ENCODE assay signal across 9 cellular contexts in genomic region chr9:96875460-96876142, GRCh38. TPM values are rescaled to one million over a fixed set of nuclear protein-coding genes. Genes with fewer than 3 reads are reported as not detected.
DNase-seq lines count a peak whose midpoint lies in the region; ATAC-seq and TF ChIP-seq lines count a peak whose summit lies in the region.
"Had no signal": no experiment of that assay in that cellular context is flagged by ENCODE, and none has a peak within 500 bp of the region (broad histone marks: within the 10 kb centered on the region; RNA-seq: fewer than 3 reads in every experiment).

No MANE protein-coding gene starts in this region.

- peak overlapping the region; percentile 87 for H3K27ac Mint-ChIP-seq in activated CD4-positive, alpha-beta T cell treated with anti-CD3 and anti-CD28 coated beads for 36 hours

- H3K36me3 Mint-ChIP-seq in activated CD4-positive, alpha-beta T cell treated with anti-CD3 and anti-CD28 coated beads for 36 hours (ENCODE audit: low read depth): no peaks in the 10 kb centered on the region

- TF ChIP-seq CTCF in spleen (IDR thresholded peaks at IDR 0.05 in 8 of 11, conservative IDR thresholded peaks at IDR 0.05 in 3 of 11): no peak

- peaks cover 9 to 33% (median 17%) of the 10 kb centered on the region in 6 donors for H3K4me1 ChIP-seq in spleen

- H3K4me3 ChIP-seq in spleen: peak overlapping the region; percentile 27 to 66 (median 38)

- H3K27ac ChIP-seq in spleen: peak overlapping the region in 4 of 8 donors; percentile 42 to 74 (median 54)

- no peaks in the 10 kb centered on the region for H3K36me3 ChIP-seq in spleen

- intact Hi-C loops in activated CD4-positive, alpha-beta T cell treated with anti-CD3 and anti-CD28 coated beads for 36 hours (cut with DNase I, micrococcal nuclease): loop anchor here (1.0 to 10.0 kb wide), 4 partner anchors 17 to 362 kb away; partner anchors contain the start of genes CTSV (in 1 of the 2) and ZNF782 (in 1 of the 2)
- intact Hi-C loops in spleen (cut with DNase I; ENCODE audit: low total_unique reads): no loop called here

- TF ChIP-seq POLR2A in spleen (IDR thresholded peaks at IDR 0.05): no peak

- peak; percentile 67 for ATAC-seq in activated CD4-positive, alpha-beta T cell treated with anti-CD3 and anti-CD28 coated beads for 36 hours
- peak; percentile 51 for ATAC-seq in HG02759 (IDR thresholded peaks at IDR 0.05; ENCODE audit: unreplicated experiment)

- peaks cover 44% of the 10 kb centered on the region for H3K27me3 Mint-ChIP-seq in activated CD4-positive, alpha-beta T cell treated with anti-CD3 and anti-CD28 coated beads for 36 hours

- peaks cover 6 to 55% (median 37%) of the 10 kb centered on the region in 7 donors for H3K27me3 ChIP-seq in spleen (replicated peaks in 1 of 7)

- CTCF ChIA-PET in activated CD4-positive, alpha-beta T cell treated with anti-CD3 and anti-CD28 coated beads for 36 hours (lab: Charles Lee): interaction anchor here (0.8 to 7.9 kb wide), 3 partner anchors 9 to 22 kb away, joined by 3 to 69 read pairs (median 3); no protein-coding TSS in a partner anchor

- POLR2A ChIA-PET in activated CD4-positive, alpha-beta T cell treated with anti-CD3 and anti-CD28 coated beads for 36 hours (lab: Charles Lee): no interaction called here

- peak; percentile 73 for DNase-seq in activated CD4-positive, alpha-beta T cell treated with anti-CD3 and anti-CD28 coated beads for 36 hours
- DNase-seq in activated CD4-positive, alpha-beta T cell treated with anti-CD3 and anti-CD28 coated beads for 1 hour: no peak
- DNase-seq in NCI-H1436 treated with DMSO at 0.1 percent for 48 hours (lab: John Stamatoyannopoulos, UW): peak; percentile 80
- DNase-seq in SW 1271 (lab: John Stamatoyannopoulos, UW): peak; percentile 86 to 95
- peak; percentile 80 for DNase-seq in cerebellum (ENCODE audit: low spot score)
- DNase-seq in islet precursor cell: peak; percentile 96
- peak; percentile 79 for DNase-seq in spleen

- peak overlapping the region; percentile 76 for H3K4me3 Mint-ChIP-seq in activated CD4-positive, alpha-beta T cell treated with anti-CD3 and anti-CD28 coated beads for 36 hours

- peaks cover 3% of the 10 kb centered on the region for H3K9me3 Mint-ChIP-seq in activated CD4-positive, alpha-beta T cell treated with anti-CD3 and anti-CD28 coated beads for 36 hours (ENCODE audit: low read depth)

- H3K9me3 ChIP-seq in spleen: peaks cover 0 to 6% (median 0%) of the 10 kb centered on the region in 8 donors

- WGBS in spleen, 5 donors: 1 to 2% (median 1%) methylated on average over 40 to 43 of the region's 43 CpGs

- peaks cover 26% of the 10 kb centered on the region for H3K4me1 Mint-ChIP-seq in activated CD4-positive, alpha-beta T cell treated with anti-CD3 and anti-CD28 coated beads for 36 hours

RNA-seq across cellular contexts. Expression of gene ZNF782, which starts 21.3 kb away (rescaled TPM):
- 1 to 10 TPM; 3.8 to 4.8 TPM for total RNA-seq in activated CD4-positive, alpha-beta T cell treated with anti-CD3 and anti-CD28 coated beads for 36 hours
- total RNA-seq in cerebellum (29.0 TPM), spleen (10 to 100 TPM in 2 of 7 donors, 1 to 10 TPM in 5; 6.2 to 18.0 (median 8.2) TPM)
- polyA plus RNA-seq in spleen: 1 to 10 TPM; 1.7 to 1.9 (median 1.7) TPM

RNA-seq across cellular contexts. Expression of gene NUTM2G, which starts 53.0 kb away (rescaled TPM):
- total RNA-seq in activated CD4-positive, alpha-beta T cell treated with anti-CD3 and anti-CD28 coated beads for 36 hours: not detected
- total RNA-seq in cerebellum: not detected
- total RNA-seq in spleen: not detected
- not detected for polyA plus RNA-seq in spleen
- total RNA-seq: temporal lobe had no signal
